Comparison of ENCODE assay signal across 8 cellular contexts in the genomic region with DNA sequence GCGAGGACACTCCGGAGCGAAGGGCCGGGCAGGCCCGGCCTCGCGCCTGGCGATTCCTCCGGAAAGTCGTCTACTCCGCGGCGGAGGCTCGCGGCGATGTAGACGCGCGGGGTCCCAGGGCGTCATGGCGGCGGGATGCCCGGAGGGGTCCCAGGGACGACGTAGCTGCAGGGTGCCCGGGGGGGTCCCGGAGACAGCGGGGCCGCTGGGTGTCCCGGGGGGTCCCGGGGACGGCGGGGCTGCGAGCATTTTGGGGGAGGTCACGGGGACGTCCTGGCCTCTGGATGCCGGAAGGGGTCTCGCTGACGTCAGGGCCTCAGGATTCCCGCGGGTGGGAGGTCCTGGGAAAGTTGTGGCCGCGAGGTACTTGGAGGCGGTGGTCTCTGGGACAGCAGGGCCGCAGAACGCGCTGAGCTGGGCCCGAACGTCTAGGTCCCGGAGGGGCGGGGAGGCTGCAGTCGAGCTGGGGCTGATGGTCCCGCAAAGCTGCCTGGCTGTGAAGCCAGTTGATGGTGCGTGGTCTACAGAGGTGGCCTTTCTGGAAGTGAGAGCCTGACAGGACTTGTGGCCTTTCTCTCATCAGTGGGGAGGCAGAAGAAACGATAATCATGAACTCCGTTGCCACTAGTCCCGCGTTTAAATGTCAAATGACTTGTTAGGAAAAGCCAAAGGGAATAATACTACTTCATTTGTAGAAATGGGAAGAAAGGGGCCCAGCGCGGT. TPM values are rescaled to one million over a fixed set of nuclear protein-coding genes. Genes with fewer than 3 reads are reported as not detected.
DNase-seq lines count a peak whose midpoint lies in the region; FAIRE-seq and TF ChIP-seq lines count a peak whose summit lies in the region.

No MANE protein-coding gene starts in this region.

- TF ChIP-seq CTCF in AG04449 (IDR thresholded peaks at IDR 0.05; ENCODE audit: insufficient read depth, low read length, missing control alignments), result no peak
- TF ChIP-seq CTCF in fibroblast of lung (conservative IDR thresholded peaks at IDR 0.05 in 1 of 2, IDR thresholded peaks at IDR 0.05 in 1 of 2; ENCODE audit: low read depth in 1 of 2, low read length in 2 of 2), result no peak
- TF ChIP-seq CTCF in nephron (IDR thresholded peaks at IDR 0.05; ENCODE audit: unreplicated experiment in 3 of 3), result peak in 1 of 3 experiments; percentile 4

- FAIRE-seq in GM19239 (lab: Jason Lieb, UNC), result no peak

- CTCF ChIA-PET in AG04449 (lab: Yijun Ruan, JAX), result interaction anchor here (0.6 to 3.5 kb wide), 7 partner anchors 9 to 340 kb away, joined by 3 to 31 read pairs (median 9); partner anchors contain the start of gene SUV39H2

- under 1% methylated on average over 60 of the region's 60 CpGs for WGBS in urinary bladder

- H3K4me3 ChIP-seq in AG04449 (ENCODE audit: low read depth, low read length), result peak overlapping the region; percentile 98
- peak overlapping the region; percentile 99 for H3K4me3 ChIP-seq in Karpas-422 (ENCODE audit: low read length)
- peak overlapping the region; percentile 85 to 92 (median 90) for H3K4me3 ChIP-seq in fibroblast of lung (replicated peaks in 1 of 4; ENCODE audit: control extremely low read depth in 1 of 4, insufficient read depth in 1 of 4, low read depth in 3 of 4, low read length in 4 of 4)
- peak overlapping the region; percentile 89 for H3K4me3 ChIP-seq in urinary bladder (ENCODE audit: low read depth, low read length)

- H3K9me3 ChIP-seq in Karpas-422 (ENCODE audit: low read length) (no peaks in the 10 kb centered on the region), fibroblast of lung (ENCODE audit: control insufficient read depth, insufficient read depth, low read depth, low read length) (no peaks in the 10 kb centered on the region)

- H3K4me2 ChIP-seq in Karpas-422 (ENCODE audit: low read depth, low read length, poor library complexity, severe bottlenecking) (peak overlapping the region; percentile 88), fibroblast of lung (ENCODE audit: extremely low read depth, insufficient read depth, low read length) (peak overlapping the region; percentile 94)

- H4K20me1 ChIP-seq in Karpas-422 (ENCODE audit: insufficient read depth, low read depth, low read length) (peaks cover 10% of the 10 kb centered on the region; the same call in 1 of the 2 replicates), fibroblast of lung (ENCODE audit: control insufficient read depth, extremely low read depth, insufficient read depth, low read length) (no peaks in the 10 kb centered on the region)

- H3K4me1 ChIP-seq in Karpas-422 (ENCODE audit: low read length), result peaks cover 17% of the 10 kb centered on the region
- no peaks in the 10 kb centered on the region for H3K4me1 ChIP-seq in fibroblast of lung (ENCODE audit: control insufficient read depth, extremely low read depth, insufficient read depth, low read length)
- no peaks in the 10 kb centered on the region for H3K4me1 ChIP-seq in urinary bladder (ENCODE audit: insufficient read depth)

- DNase-seq in AG04449 (ENCODE audit: low read depth, low spot score), result no peak
- peak; percentile 8 for DNase-seq in GM19239 (ENCODE audit: insufficient read length, low spot score)
- peak; percentile 68 for DNase-seq in Karpas-422
- peak; percentile 36 for DNase-seq in activated T-cell treated with anti-CD3 and anti-CD28 coated beads, Interleukin-2, amount 50 U/mL, for 1 hour
- DNase-seq in fibroblast of lung (ENCODE audit: low read depth in 2 of 2), result peak; percentile 18 to 29
- DNase-seq in NCI-H2107 treated with DMSO at 0.1 percent for 48 hours (lab: John Stamatoyannopoulos, UW; ENCODE audit: unreplicated experiment), result no peak

- POLR2A ChIA-PET in AG04449 (lab: Yijun Ruan, JAX), result interaction anchor here (1.1 to 1.9 kb wide), 3 partner anchors 21 to 233 kb away, joined by 3 to 10 read pairs (median 3); partner anchors contain the start of gene SUV39H2

- H3K27me3 ChIP-seq in Karpas-422 (ENCODE audit: low read length) (no peaks in the 10 kb centered on the region), fibroblast of lung (ENCODE audit: control insufficient read depth, insufficient read depth, low read length) (no peaks in the 10 kb centered on the region)

- no peaks in the 10 kb centered on the region for H3K27me3 Mint-ChIP-seq in nephron (ENCODE audit: low read depth)

- H3K36me3 ChIP-seq in Karpas-422 (ENCODE audit: insufficient read depth, low read length) (peaks cover 37% of the 10 kb centered on the region; the same call in 1 of the 2 replicates), fibroblast of lung (ENCODE audit: control insufficient read depth, insufficient read depth, low read length) (peaks cover 9% of the 10 kb centered on the region), urinary bladder (ENCODE audit: insufficient read depth) (peaks cover 2% of the 10 kb centered on the region)

- H3K4me3 Mint-ChIP-seq in nephron, result peak overlapping the region; percentile 90 to 96 (median 92)

- H3K9me2 ChIP-seq in Karpas-422 (replicated peaks; ENCODE audit: insufficient read depth, low read length), result no peaks in the 10 kb centered on the region

- H3K79me2 ChIP-seq in Karpas-422 (ENCODE audit: low read length), result peaks cover 56% of the 10 kb centered on the region
- H3K79me2 ChIP-seq in fibroblast of lung (ENCODE audit: control insufficient read depth, insufficient read depth, low read length), result peaks cover 27% of the 10 kb centered on the region

- H3K9ac ChIP-seq in Karpas-422 (ENCODE audit: low read length), result peak overlapping the region; percentile 99
- H3K9ac ChIP-seq in fibroblast of lung (ENCODE audit: insufficient read depth, low read length), result peak overlapping the region; percentile 97

- H3K27ac Mint-ChIP-seq in nephron, result peak overlapping the region; percentile 99 to 100 (median 100)

- peaks cover 29% of the 10 kb centered on the region for H3K4me1 Mint-ChIP-seq in nephron

- peak overlapping the region; percentile 65 for H3K27ac ChIP-seq in Karpas-422 (ENCODE audit: low read length)
- H3K27ac ChIP-seq in fibroblast of lung (ENCODE audit: insufficient read depth, low read length), result peak overlapping the region; percentile 92
- H3K27ac ChIP-seq in urinary bladder (ENCODE audit: low read depth), result peak overlapping the region; percentile 84

- H3K9me3 Mint-ChIP-seq in nephron, result no peaks in the 10 kb centered on the region

- peaks cover 37% of the 10 kb centered on the region for H3K36me3 Mint-ChIP-seq in nephron (ENCODE audit: low read depth)

- H2AFZ ChIP-seq in Karpas-422 (ENCODE audit: low read length), result peak overlapping the region; percentile 89; the same call in 1 of the 2 replicates
- H2AFZ ChIP-seq in fibroblast of lung (ENCODE audit: low read length), result peak overlapping the region; percentile 88

RNA-seq across cellular contexts. Expression of gene HSPA14, which starts 0.6 kb away (rescaled TPM):
- total RNA-seq in Karpas-422 (2014; rRNA removed; shearing (Covaris generic); ENCODE audit: low replicate concordance), result 34.2 and 34.8 TPM in 2 replicates
- total RNA-seq in fibroblast of lung (7.4 and 8.5 TPM in 2 replicates), urinary bladder (16.6 TPM)
- polyA plus RNA-seq in fibroblast of lung (14.3 and 21.8 TPM in 2 replicates), urinary bladder (10.1 TPM)
- 8.8 and 15.6 TPM in 2 replicates for polyA plus RNA-seq in fibroblast of lung (2012)
- polyA minus RNA-seq in fibroblast of lung (ENCODE audit: low replicate concordance), result 0.44 TPM in 1 of 2 replicates, not detected in the other

RNA-seq across cellular contexts. Expression of gene MSANTD7, which starts 0.6 kb away (rescaled TPM):
- total RNA-seq in Karpas-422 (2014; rRNA removed; shearing (Covaris generic); ENCODE audit: low replicate concordance), result 22.1 and 25.0 TPM in 2 replicates
- total RNA-seq in fibroblast of lung (14.4 and 14.9 TPM in 2 replicates), urinary bladder (17.3 TPM)
- polyA plus RNA-seq in fibroblast of lung (7.2 and 8.2 TPM in 2 replicates), urinary bladder (6.9 TPM)
- 7.2 and 8.6 TPM in 2 replicates for polyA plus RNA-seq in fibroblast of lung (2012)
- 5.5 and 9.6 TPM in 2 replicates for polyA minus RNA-seq in fibroblast of lung (ENCODE audit: low replicate concordance)

RNA-seq across cellular contexts. Expression of gene CDNF, which starts 0.9 kb away (rescaled TPM):
- total RNA-seq in Karpas-422 (2014; rRNA removed; shearing (Covaris generic); ENCODE audit: low replicate concordance), result 1.2 and 2.2 TPM in 2 replicates
- total RNA-seq in fibroblast of lung, result 1.2 and 1.5 TPM in 2 replicates
- 2.8 and 3.4 TPM in 2 replicates for polyA plus RNA-seq in fibroblast of lung
- 2.4 and 3.3 TPM in 2 replicates for polyA plus RNA-seq in fibroblast of lung (2012)
- not detected in 2 replicates for polyA minus RNA-seq in fibroblast of lung (ENCODE audit: low replicate concordance)
- 1.9 TPM for total RNA-seq in urinary bladder
- polyA plus RNA-seq in urinary bladder, result 0.86 TPM

RNA-seq across cellular contexts. Expression of gene SUV39H2, which starts 39.9 kb away (rescaled TPM):
- 15.7 and 23.8 TPM in 2 replicates for total RNA-seq in Karpas-422 (2014; rRNA removed; shearing (Covaris generic); ENCODE audit: low replicate concordance)
- total RNA-seq in fibroblast of lung, result 8.1 and 8.5 TPM in 2 replicates
- polyA plus RNA-seq in fibroblast of lung, result 9.9 and 16.0 TPM in 2 replicates
- 6.8 and 12.6 TPM in 2 replicates for polyA plus RNA-seq in fibroblast of lung (2012)
- 2.4 and 2.5 TPM in 2 replicates for polyA minus RNA-seq in fibroblast of lung (ENCODE audit: low replicate concordance)
- 24.0 TPM for total RNA-seq in urinary bladder
- 5.1 TPM for polyA plus RNA-seq in urinary bladder

Comparison
In these comparisons a context has a peak if more than half of its experiments do, and no peak if none do; other contexts are left out.
1. DNase-seq: peak in GM19239 (single experiment), Karpas-422 (single experiment), activated T-cell treated with anti-CD3 and anti-CD28 coated beads, Interleukin-2, amount 50 U/mL, for 1 hour (single experiment) and fibroblast of lung (2 of 2); none in AG04449 (single experiment) and NCI-H2107 treated with DMSO at 0.1 percent for 48 hours (single experiment).
2. Peak in every context shown above with its lines, with median percentiles within 50 percentile points of each other: H3K4me3 ChIP-seq and H3K27ac ChIP-seq.